Comparison of ENCODE assay signal across 8 cellular contexts in genomic region chr22:38214248-38215056, GRCh38. TPM values are rescaled to one million over a fixed set of nuclear protein-coding genes. Genes with fewer than 3 reads are reported as not detected.
DNase-seq lines count a peak whose midpoint lies in the region; ATAC-seq and TF ChIP-seq lines count a peak whose summit lies in the region.

No MANE protein-coding gene starts in this region.

- H3K27me3 ChIP-seq in DND-41 (ENCODE audit: insufficient read depth, low read length, poor library complexity) (no peaks in the 10 kb centered on the region), Karpas-422 (ENCODE audit: low read length) (no peaks in the 10 kb centered on the region), osteoblast (ENCODE audit: insufficient read depth, low read length) (no peaks in the 10 kb centered on the region), upper lobe of left lung (no peaks in the 10 kb centered on the region)

- no peaks in the 10 kb centered on the region for H3K79me2 ChIP-seq in DND-41 (ENCODE audit: insufficient read depth, low read length)
- no peaks in the 10 kb centered on the region for H3K79me2 ChIP-seq in Karpas-422 (ENCODE audit: low read length)
- H3K79me2 ChIP-seq in osteoblast (ENCODE audit: insufficient read depth, low read length): peaks cover 41% of the 10 kb centered on the region

- H3K36me3 ChIP-seq in DND-41 (ENCODE audit: insufficient read depth, low read length) (no peaks in the 10 kb centered on the region; the same call in 1 of the 2 replicates), Karpas-422 (ENCODE audit: insufficient read depth, low read length) (no peaks in the 10 kb centered on the region), osteoblast (ENCODE audit: insufficient read depth, low read length) (peaks cover 25% of the 10 kb centered on the region), upper lobe of left lung (peaks cover 0 to 32% (median 8%) of the 10 kb centered on the region in 4 donors)

- no peak overlapping the region for H3K4me3 ChIP-seq in DND-41 (ENCODE audit: low read depth in 1 of 2, low read length in 2 of 2)
- no peak overlapping the region for H3K4me3 ChIP-seq in Karpas-422 (ENCODE audit: low read length)
- H3K4me3 ChIP-seq in fibroblast of the aortic adventitia (ENCODE audit: low read depth, low read length): peak overlapping the region; percentile 28
- H3K4me3 ChIP-seq in osteoblast (ENCODE audit: insufficient read depth, low read length): peak overlapping the region; percentile 7
- H3K4me3 ChIP-seq in upper lobe of left lung: peak overlapping the region in 3 of 4 donors; percentile 21 to 45 (median 32)

- TF ChIP-seq POLR2A in upper lobe of left lung (IDR thresholded peaks at IDR 0.05): peak in 2 of 4 donors; percentile 17 to 33

- no peak overlapping the region for H3K27ac ChIP-seq in DND-41 (ENCODE audit: low read length)
- no peak overlapping the region for H3K27ac ChIP-seq in Karpas-422 (ENCODE audit: low read length)
- peak overlapping the region; percentile 5 for H3K27ac ChIP-seq in osteoblast (ENCODE audit: low read depth, low read length)
- H3K27ac ChIP-seq in upper lobe of left lung: peak overlapping the region in 3 of 4 donors; percentile 3 to 72 (median 51)

- peak; percentile 22; the same call in 1 of the 3 replicates for ATAC-seq in DND-41 (ENCODE audit: insufficient read depth, low read depth)
- ATAC-seq in upper lobe of left lung (ENCODE audit: low FRiP score in 2 of 2): peak; percentile 54 to 59
- ATAC-seq in GM21447 (IDR thresholded peaks at IDR 0.05; ENCODE audit: unreplicated experiment): no peak

- no peaks in the 10 kb centered on the region for H3K9me3 ChIP-seq in DND-41 (ENCODE audit: insufficient read depth, low read length, severe bottlenecking)
- H3K9me3 ChIP-seq in Karpas-422 (ENCODE audit: low read length): no peaks in the 10 kb centered on the region
- H3K9me3 ChIP-seq in osteoblast (ENCODE audit: low read depth, low read length): no peaks in the 10 kb centered on the region
- H3K9me3 ChIP-seq in upper lobe of left lung: no peaks in the 10 kb centered on the region

- 61 to 62% methylated on average over 55 to 78 of the region's 85 CpGs for WGBS in upper lobe of left lung, 2 donors

- TF ChIP-seq CTCF in DND-41 (IDR thresholded peaks at IDR 0.05; ENCODE audit: borderline replicate concordance, extremely low read depth, low read length, poor library complexity, severe bottlenecking) (no peak), fibroblast of the aortic adventitia (IDR thresholded peaks at IDR 0.05; ENCODE audit: insufficient read depth, low read length) (no peak), osteoblast (IDR thresholded peaks at IDR 0.05; ENCODE audit: extremely low read depth, low read depth, low read length) (no peak), upper lobe of left lung (IDR thresholded peaks at IDR 0.05) (peak in 4 of 6 experiments; percentile 13 to 46 (median 41))

- H4K20me1 ChIP-seq in DND-41 (ENCODE audit: insufficient read depth, low read length) (peaks cover 6% of the 10 kb centered on the region; the same call in 1 of the 2 replicates), Karpas-422 (ENCODE audit: insufficient read depth, low read depth, low read length) (no peaks in the 10 kb centered on the region), osteoblast (ENCODE audit: insufficient read depth, low read length) (peaks cover 17% of the 10 kb centered on the region)

- H3K9me2 ChIP-seq in Karpas-422 (replicated peaks; ENCODE audit: insufficient read depth, low read length): no peaks in the 10 kb centered on the region

- no peak overlapping the region for H3K4me2 ChIP-seq in DND-41 (ENCODE audit: insufficient read depth, low read length)
- no peak overlapping the region for H3K4me2 ChIP-seq in Karpas-422 (ENCODE audit: low read depth, low read length, poor library complexity, severe bottlenecking)
- H3K4me2 ChIP-seq in osteoblast (ENCODE audit: insufficient read depth, low read length): peak overlapping the region; percentile 39

- TF ChIP-seq EP300 in upper lobe of left lung (IDR thresholded peaks at IDR 0.05): no peak

- no peaks in the 10 kb centered on the region for H3K4me1 ChIP-seq in DND-41 (ENCODE audit: insufficient read depth, low read length)
- peaks cover 5% of the 10 kb centered on the region; the same call in 1 of the 2 replicates for H3K4me1 ChIP-seq in Karpas-422 (ENCODE audit: low read length)
- peaks cover 19% of the 10 kb centered on the region for H3K4me1 ChIP-seq in osteoblast (ENCODE audit: insufficient read depth, low read length)
- H3K4me1 ChIP-seq in upper lobe of left lung: peaks cover 25 to 51% (median 34%) of the 10 kb centered on the region in 4 donors

- DNase-seq in DND-41: peak; percentile 25
- peak; percentile 71 for DNase-seq in Karpas-422
- DNase-seq in activated T-cell treated with anti-CD3 and anti-CD28 coated beads, Interleukin-2, amount 50 U/mL, for 48 hours: peak; percentile 71 to 81
- peak; percentile 49 for DNase-seq in fibroblast of the aortic adventitia (ENCODE audit: low read depth)
- peak; percentile 95 for DNase-seq in osteoblast (ENCODE audit: insufficient read length, low spot score, missing footprints)
- DNase-seq in upper lobe of left lung: peak; percentile 80 to 95
- DNase-seq in T1000 (lab: John Stamatoyannopoulos, UW): no peak

- H3K9ac ChIP-seq in DND-41 (ENCODE audit: low read depth, low read length) (no peak overlapping the region), Karpas-422 (ENCODE audit: low read length) (no peak overlapping the region)

- no peak overlapping the region for H2AFZ ChIP-seq in DND-41 (ENCODE audit: low read depth, low read length)
- H2AFZ ChIP-seq in Karpas-422 (ENCODE audit: low read length): no peak overlapping the region
- H2AFZ ChIP-seq in osteoblast (ENCODE audit: low read length): no peak overlapping the region

RNA-seq across cellular contexts. Expression of gene MAFF, which starts 12.7 kb away (rescaled TPM):
- 2.9 and 9.0 TPM in 2 replicates for total RNA-seq in Karpas-422 (2014; rRNA removed; shearing (Covaris generic); ENCODE audit: low replicate concordance)
- 21.8 and 33.7 TPM in 2 replicates for total RNA-seq in fibroblast of the aortic adventitia (ENCODE audit: low replicate concordance)
- total RNA-seq in osteoblast: 16.5 and 22.4 TPM in 2 replicates
- total RNA-seq in upper lobe of left lung: 10 to 100 TPM; 25.1 to 75.7 (median 44.5) TPM

RNA-seq across cellular contexts. Expression of gene PLA2G6, which starts 32.8 kb away (rescaled TPM):
- total RNA-seq in Karpas-422 (2014; rRNA removed; shearing (Covaris generic); ENCODE audit: low replicate concordance): 76.6 and 88.0 TPM in 2 replicates
- total RNA-seq in fibroblast of the aortic adventitia (ENCODE audit: low replicate concordance) (9.3 and 12.3 TPM in 2 replicates), osteoblast (12.3 and 17.7 TPM in 2 replicates), upper lobe of left lung (100 to 1,000 TPM in 1 of 6 donors, 10 to 100 TPM in 5; 21.1 to 295 (median 47.5) TPM)

RNA-seq across cellular contexts. Expression of gene TMEM184B, which starts 58.4 kb away (rescaled TPM):
- total RNA-seq in Karpas-422 (2014; rRNA removed; shearing (Covaris generic); ENCODE audit: low replicate concordance): 5.1 and 7.4 TPM in 2 replicates
- total RNA-seq in fibroblast of the aortic adventitia (ENCODE audit: low replicate concordance) (20.2 and 46.0 TPM in 2 replicates), osteoblast (29.8 and 30.0 TPM in 2 replicates), upper lobe of left lung (100 to 1,000 TPM in 1 of 6 donors, 10 to 100 TPM in 5; 47.5 to 141 (median 72.1) TPM)

Comparison
In these comparisons a context has a peak if more than half of its experiments do, and no peak if none do; other contexts are left out.
1. H3K27ac ChIP-seq: peak in osteoblast (single experiment) and upper lobe of left lung (3 of 4); none in DND-41 (single experiment) and Karpas-422 (single experiment).
2. H3K4me3 ChIP-seq: peak in fibroblast of the aortic adventitia (single experiment), osteoblast (single experiment) and upper lobe of left lung (3 of 4); none in DND-41 (0 of 2) and Karpas-422 (single experiment).
3. CTCF ChIP-seq: peak in upper lobe of left lung (4 of 6); none in DND-41 (single experiment), fibroblast of the aortic adventitia (single experiment) and osteoblast (single experiment).